Comparison of ENCODE assay signal across 8 cellular contexts in genomic region chr5:77086611-77087483, GRCh38. TPM values are rescaled to one million over a fixed set of nuclear protein-coding genes. Genes with fewer than 3 reads are reported as not detected.
DNase-seq lines count a peak whose midpoint lies in the region; ATAC-seq and TF ChIP-seq lines count a peak whose summit lies in the region.

Gene ZBED3 (minus strand): TSS chr5:77087285. CDS start chr5:77077878, 9,407 bp downstream.

- no peaks in the 10 kb centered on the region for H3K27me3 ChIP-seq in left ventricle myocardium inferior (ENCODE audit: low read depth)

- intact Hi-C loops in left ventricle myocardium inferior (cut with micrococcal nuclease): no loop called here

- peak; percentile 75 for TF ChIP-seq CTCF in HEK293 (tag by site-specific recombination; IDR thresholded peaks at IDR 0.05)
- TF ChIP-seq CTCF in left ventricle myocardium inferior (IDR thresholded peaks at IDR 0.05; ENCODE audit: borderline replicate concordance): peak; percentile 23
- peak; percentile 51 for TF ChIP-seq CTCF in progenitor cell of endocrine pancreas (IDR thresholded peaks at IDR 0.05; ENCODE audit: unreplicated experiment)

- H3K36me3 ChIP-seq in HEK293 (ENCODE audit: control insufficient read depth in 2 of 2, insufficient read depth in 1 of 2, low read length in 2 of 2) (peaks cover 0 to 18% of the 10 kb centered on the region in 2 experiments), left ventricle myocardium inferior (no peaks in the 10 kb centered on the region)

- H3K9me3 ChIP-seq in HEK293 (ENCODE audit: control insufficient read depth, insufficient read depth, low read depth, low read length): no peaks in the 10 kb centered on the region
- H3K9me3 ChIP-seq in left ventricle myocardium inferior (replicated peaks): no peaks in the 10 kb centered on the region

- peak within 1 kb of the TSS; percentile 81 for H3K4me3 ChIP-seq in HEK293 (ENCODE audit: low read depth, low read length)
- H3K4me3 ChIP-seq in left ventricle myocardium inferior: peak within 1 kb of the TSS; percentile 85

- H3K9me3 Mint-ChIP-seq in progenitor cell of endocrine pancreas (ENCODE audit: low read depth): peaks cover 13% of the 10 kb centered on the region

- CTCF ChIA-PET in HEK293 (lab: Yijun Ruan, JAX): interaction anchor here (0.7 to 3.6 kb wide), 6 partner anchors 9 to 405 kb away, joined by 3 to 33 read pairs (median 4); partner anchors contain the start of gene WDR41

- peaks cover 32% of the 10 kb centered on the region for H3K36me3 Mint-ChIP-seq in progenitor cell of endocrine pancreas (ENCODE audit: insufficient read depth)

- POLR2A ChIA-PET in HEK293 (lab: Yijun Ruan, JAX): interaction anchor here (0.5 to 1.7 kb wide), 7 partner anchors 9 to 405 kb away, joined by 3 to 10 read pairs (median 5); partner anchors contain the start of genes AGGF1, F2RL1 and WDR41

- H3K4me1 Mint-ChIP-seq in progenitor cell of endocrine pancreas (ENCODE audit: low read depth): peaks cover 17% of the 10 kb centered on the region

- peak within 1 kb of the TSS; percentile 97 for H3K27ac ChIP-seq in HEK293 (ENCODE audit: extremely low read depth, low read depth, low read length)
- peak within 1 kb of the TSS; percentile 93 for H3K27ac ChIP-seq in angular gyrus (ENCODE audit: low read depth, low read length)
- H3K27ac ChIP-seq in left ventricle myocardium inferior (replicated peaks): peak within 1 kb of the TSS; percentile 91

- peak within 1 kb of the TSS; percentile 96 for H3K4me3 Mint-ChIP-seq in progenitor cell of endocrine pancreas (ENCODE audit: low read depth)

- H3K27me3 Mint-ChIP-seq in progenitor cell of endocrine pancreas: no peaks in the 10 kb centered on the region

- no peak for ATAC-seq in HG03469 (IDR thresholded peaks at IDR 0.05; ENCODE audit: unreplicated experiment)

- H3K27ac Mint-ChIP-seq in progenitor cell of endocrine pancreas: peak within 1 kb of the TSS; percentile 100

- peak; percentile 65 for DNase-seq in GDM1 (lab: John Stamatoyannopoulos, UW)
- peak; percentile 31 for DNase-seq in NCI-H1105 (lab: John Stamatoyannopoulos, UW)
- peak; percentile 9 to 65 (median 30) for DNase-seq in T-helper 1 cell
- peak; percentile 61 for DNase-seq in left ventricle myocardium inferior
- DNase-seq in progenitor cell of endocrine pancreas (ENCODE audit: low spot score, unreplicated experiment): peak; percentile 57

- peaks cover 6% of the 10 kb centered on the region for H3K4me1 ChIP-seq in HEK293 (ENCODE audit: control insufficient read depth, insufficient read depth, low read length)
- peaks cover 32% of the 10 kb centered on the region for H3K4me1 ChIP-seq in left ventricle myocardium inferior

TF ChIP-seq in HEK293, 187 proteins besides CTCF, POLR2A, EP300 and RAD21 (continues in another document):
- peak; percentile 75; the same call in 1 of the 2 replicates for TF ChIP-seq ZNF558 (tag by site-specific recombination; IDR thresholded peaks at IDR 0.05)
- TF ChIP-seq ZNF610 (tag by site-specific recombination; IDR thresholded peaks at IDR 0.05; ENCODE audit: borderline replicate concordance): peak; percentile 75
- no peak for TF ChIP-seq ZNF626 (tag by site-specific recombination; IDR thresholded peaks at IDR 0.05)
- TF ChIP-seq MZF1 (tag by site-specific recombination; IDR thresholded peaks at IDR 0.05; ENCODE audit: borderline replicate concordance): no peak; the same call in 1 of the 2 replicates
- TF ChIP-seq, protein P1, sequence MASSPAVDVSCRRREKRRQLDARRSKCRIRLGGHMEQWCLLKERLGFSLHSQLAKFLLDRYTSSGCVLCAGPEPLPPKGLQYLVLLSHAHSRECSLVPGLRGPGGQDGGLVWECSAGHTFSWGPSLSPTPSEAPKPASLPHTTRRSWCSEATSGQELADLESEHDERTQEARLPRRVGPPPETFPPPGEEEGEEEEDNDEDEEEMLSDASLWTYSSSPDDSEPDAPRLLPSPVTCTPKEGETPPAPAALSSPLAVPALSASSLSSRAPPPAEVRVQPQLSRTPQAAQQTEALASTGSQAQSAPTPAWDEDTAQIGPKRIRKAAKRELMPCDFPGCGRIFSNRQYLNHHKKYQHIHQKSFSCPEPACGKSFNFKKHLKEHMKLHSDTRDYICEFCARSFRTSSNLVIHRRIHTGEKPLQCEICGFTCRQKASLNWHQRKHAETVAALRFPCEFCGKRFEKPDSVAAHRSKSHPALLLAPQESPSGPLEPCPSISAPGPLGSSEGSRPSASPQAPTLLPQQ (tag by site-specific recombination; IDR thresholded peaks at IDR 0.05): peak; percentile 98
- TF ChIP-seq ZNF174 (tag by site-specific recombination; IDR thresholded peaks at IDR 0.05): 0 out of 2 replicates have a peak, but pooled peaks have one; percentile 24
- peak; percentile 83 for TF ChIP-seq ZNF600 (tag by site-specific recombination; IDR thresholded peaks at IDR 0.05)
- TF ChIP-seq ZNF629 (tag by site-specific recombination; IDR thresholded peaks at IDR 0.05): peak; percentile 96
- TF ChIP-seq, protein P2, sequence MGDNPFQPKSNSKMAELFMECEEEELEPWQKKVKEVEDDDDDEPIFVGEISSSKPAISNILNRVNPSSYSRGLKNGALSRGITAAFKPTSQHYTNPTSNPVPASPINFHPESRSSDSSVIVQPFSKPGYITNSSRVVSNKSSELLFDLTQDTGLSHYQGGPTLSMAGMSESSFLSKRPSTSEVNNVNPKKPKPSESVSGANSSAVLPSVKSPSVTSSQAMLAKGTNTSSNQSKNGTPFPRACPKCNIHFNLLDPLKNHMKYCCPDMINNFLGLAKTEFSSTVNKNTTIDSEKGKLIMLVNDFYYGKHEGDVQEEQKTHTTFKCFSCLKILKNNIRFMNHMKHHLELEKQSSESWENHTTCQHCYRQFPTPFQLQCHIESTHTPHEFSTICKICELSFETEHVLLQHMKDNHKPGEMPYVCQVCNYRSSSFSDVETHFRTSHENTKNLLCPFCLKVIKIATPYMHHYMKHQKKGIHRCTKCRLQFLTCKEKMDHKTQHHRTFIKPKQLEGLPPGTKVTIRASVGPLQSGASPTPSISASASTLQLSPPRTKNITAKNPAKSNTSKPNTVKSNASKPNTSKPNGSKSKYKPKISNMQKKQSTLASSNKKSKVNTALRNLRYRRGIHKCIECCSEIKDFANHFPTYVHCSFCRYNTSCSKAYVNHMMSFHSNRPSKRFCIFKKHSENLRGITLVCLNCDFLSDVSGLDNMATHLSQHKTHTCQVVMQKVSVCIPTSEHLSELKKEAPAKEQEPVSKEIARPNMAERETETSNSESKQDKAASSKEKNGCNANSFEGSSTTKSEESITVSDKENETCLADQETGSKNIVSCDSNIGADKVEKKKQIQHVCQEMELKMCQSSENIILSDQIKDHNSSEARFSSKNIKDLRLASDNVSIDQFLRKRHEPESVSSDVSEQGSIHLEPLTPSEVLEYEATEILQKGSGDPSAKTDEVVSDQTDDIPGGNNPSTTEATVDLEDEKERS (tag by site-specific recombination; IDR thresholded peaks at IDR 0.05): no peak
- peak; percentile 70 for TF ChIP-seq ZNF366 (tag by site-specific recombination; conservative IDR thresholded peaks at IDR 0.05)
- peak; percentile 78 for TF ChIP-seq ZNF341 (tag by site-specific recombination; IDR thresholded peaks at IDR 0.05; ENCODE audit: low read depth)
- peak; percentile 24 for TF ChIP-seq KLF10 (tag by site-specific recombination; IDR thresholded peaks at IDR 0.05)
- TF ChIP-seq, protein P3, sequence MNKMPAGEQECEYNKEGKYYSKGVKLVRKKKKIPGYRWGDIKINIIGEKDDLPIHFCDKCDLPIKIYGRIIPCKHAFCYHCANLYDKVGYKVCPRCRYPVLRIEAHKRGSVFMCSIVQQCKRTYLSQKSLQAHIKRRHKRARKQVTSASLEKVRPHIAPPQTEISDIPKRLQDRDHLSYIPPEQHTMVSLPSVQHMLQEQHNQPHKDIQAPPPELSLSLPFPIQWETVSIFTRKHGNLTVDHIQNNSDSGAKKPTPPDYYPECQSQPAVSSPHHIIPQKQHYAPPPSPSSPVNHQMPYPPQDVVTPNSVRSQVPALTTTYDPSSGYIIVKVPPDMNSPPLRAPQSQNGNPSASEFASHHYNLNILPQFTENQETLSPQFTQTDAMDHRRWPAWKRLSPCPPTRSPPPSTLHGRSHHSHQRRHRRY (tag by site-specific recombination; IDR thresholded peaks at IDR 0.05): no peak
- TF ChIP-seq HOXC10 (CRISPR knock-in tag; IDR thresholded peaks at IDR 0.05): 0 out of 2 replicates have a peak, but pooled peaks have one; percentile 39
- peak; percentile 95 for TF ChIP-seq ATF2 (tag by site-specific recombination; IDR thresholded peaks at IDR 0.05; ENCODE audit: low read depth)
- TF ChIP-seq HOXD13 (CRISPR knock-in tag; IDR thresholded peaks at IDR 0.05; ENCODE audit: borderline replicate concordance): peak; percentile 18; the same call in 1 of the 2 replicates
- TF ChIP-seq KLF8 (tag by site-specific recombination; IDR thresholded peaks at IDR 0.05): peak; percentile 51; the same call in 1 of the 2 replicates
- TF ChIP-seq TCF7L2 (IDR thresholded peaks at IDR 0.05; ENCODE audit: borderline replicate concordance, low read depth, low read length): no peak
- 0 out of 2 replicates have a peak, but pooled peaks have one; percentile 56 for TF ChIP-seq ZSCAN30 (tag by site-specific recombination; IDR thresholded peaks at IDR 0.05)
- no peak for TF ChIP-seq ZNF529 (tag by site-specific recombination; IDR thresholded peaks at IDR 0.05; ENCODE audit: insufficient replicate concordance)
- TF ChIP-seq ZNF548 (tag by site-specific recombination; IDR thresholded peaks at IDR 0.05): 0 out of 2 replicates have a peak, but pooled peaks have one; percentile 17
- peak; percentile 89 for TF ChIP-seq PRDM1 (tag by site-specific recombination; IDR thresholded peaks at IDR 0.05)

RNA-seq across cellular contexts. Expression of gene ZBED3, which starts in this region (rescaled TPM):
- total RNA-seq in left ventricle myocardium inferior: 7.8 TPM
- total RNA-seq in progenitor cell of endocrine pancreas: 37.1 and 38.0 TPM in 2 replicates

Comparison
In these comparisons a context has a peak if more than half of its experiments do, and no peak if none do; other contexts are left out.
1. CTCF ChIP-seq: peak in every context shown above with its lines; median percentile 75 in HEK293; 51 in progenitor cell of endocrine pancreas; 23 in left ventricle myocardium inferior.